20 cellular contexts compared by ENCODE assay signal in the genomic region with DNA sequence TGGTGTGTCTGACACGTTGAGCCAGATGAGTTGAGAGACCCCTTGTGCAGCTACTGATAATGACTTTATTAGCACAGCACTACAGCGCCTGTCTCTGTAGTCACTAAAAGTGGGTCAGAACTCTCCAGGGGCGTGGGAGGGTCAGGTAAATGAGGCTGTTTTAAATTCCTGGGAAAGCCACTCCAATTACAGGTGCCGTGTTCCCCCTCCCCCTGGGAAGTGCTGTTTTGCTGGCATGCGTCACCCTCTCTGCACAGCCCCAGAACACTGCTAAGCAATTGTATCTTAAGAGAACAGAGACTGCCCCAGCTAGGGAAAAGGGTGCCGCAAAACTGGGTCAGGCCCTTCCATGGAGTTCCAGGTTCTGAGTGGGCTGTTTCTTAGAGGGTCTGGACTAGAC. TPM values are rescaled to one million over a fixed set of nuclear protein-coding genes. Genes with fewer than 3 reads are reported as not detected.
DNase-seq lines count a peak whose midpoint lies in the region; ATAC-seq and TF ChIP-seq lines count a peak whose summit lies in the region.
"Had no signal": no experiment of that assay in that cellular context is flagged by ENCODE, and none has a peak within 500 bp of the region (broad histone marks: within the 10 kb centered on the region; RNA-seq: fewer than 3 reads in every experiment).

No MANE protein-coding gene starts in this region.

- intact Hi-C loops in right cardiac atrium (cut with DNase I) (no loop called here), heart right ventricle (cut with DNase I) (no loop called here), dorsolateral prefrontal cortex (cut with DNase I) (no loop called here), upper lobe of right lung (cut with DNase I) (no loop called here)
- intact Hi-C loops in activated T-helper 1 cell treated with anti-CD3 and anti-CD28 coated beads, Interleukin-12 subunit alpha, Interleukin-12 subunit beta, Interleukin-2, Interleukin-4 antibody, amounts not matched to agents 30 ng/mL and 10 ng/mL and 1 ng/mL, durations not matched to agents 14 hours and 24 hours and 36 hours (cut with micrococcal nuclease), result no loop called here

- H3K4me1 Mint-ChIP-seq in neural crest cell, result no peaks in the 10 kb centered on the region
- H3K4me1 Mint-ChIP-seq in activated T-helper 1 cell treated with anti-CD3 and anti-CD28 coated beads, Interleukin-12 subunit alpha, Interleukin-12 subunit beta, Interleukin-2, Interleukin-4 antibody, amounts not matched to agents 30 ng/mL and 10 ng/mL and 1 ng/mL, durations not matched to agents 14 hours and 24 hours and 36 hours (ENCODE audit: low read depth), result no peaks in the 10 kb centered on the region

- H3K36me3 ChIP-seq in heart right ventricle, result peaks cover 6 to 100% (median 99%) of the 10 kb centered on the region in 9 donors
- H3K36me3 ChIP-seq in upper lobe of right lung, result peaks cover 100% of the 10 kb centered on the region

- ATAC-seq in right cardiac atrium, result no peak
- no peak for ATAC-seq in heart right ventricle
- peak; percentile 72 for ATAC-seq in upper lobe of right lung

- no peaks in the 10 kb centered on the region for H3K9me3 Mint-ChIP-seq in neural crest cell
- H3K9me3 Mint-ChIP-seq in activated T-helper 1 cell treated with anti-CD3 and anti-CD28 coated beads, Interleukin-12 subunit alpha, Interleukin-12 subunit beta, Interleukin-2, Interleukin-4 antibody, amounts not matched to agents 30 ng/mL and 10 ng/mL and 1 ng/mL, durations not matched to agents 14 hours and 24 hours and 36 hours, result no peaks in the 10 kb centered on the region

- H3K36me3 Mint-ChIP-seq in neural crest cell (ENCODE audit: low read depth), result no peaks in the 10 kb centered on the region
- peaks cover 51% of the 10 kb centered on the region for H3K36me3 Mint-ChIP-seq in activated T-helper 1 cell treated with anti-CD3 and anti-CD28 coated beads, Interleukin-12 subunit alpha, Interleukin-12 subunit beta, Interleukin-2, Interleukin-4 antibody, amounts not matched to agents 30 ng/mL and 10 ng/mL and 1 ng/mL, durations not matched to agents 14 hours and 24 hours and 36 hours (ENCODE audit: low read depth)

- no peaks in the 10 kb centered on the region for H3K27me3 Mint-ChIP-seq in neural crest cell (ENCODE audit: low read depth)
- H3K27me3 Mint-ChIP-seq in activated T-helper 1 cell treated with anti-CD3 and anti-CD28 coated beads, Interleukin-12 subunit alpha, Interleukin-12 subunit beta, Interleukin-2, Interleukin-4 antibody, amounts not matched to agents 30 ng/mL and 10 ng/mL and 1 ng/mL, durations not matched to agents 14 hours and 24 hours and 36 hours (ENCODE audit: insufficient read depth), result no peaks in the 10 kb centered on the region

- DNase-seq in right cardiac atrium, result no peak
- no peak for DNase-seq in heart right ventricle
- peak in 1 of 10 donors; percentile 52 for DNase-seq in dorsolateral prefrontal cortex
- DNase-seq in neural crest cell (ENCODE audit: low read depth, low spot score), result no peak
- DNase-seq in upper lobe of right lung, result no peak
- DNase-seq in NCI-H2107 treated with DMSO at 0.1 percent for 48 hours (lab: John Stamatoyannopoulos, UW; ENCODE audit: unreplicated experiment), result no peak
- DNase-seq in activated T-helper 1 cell treated with anti-CD3 and anti-CD28 coated beads, Interleukin-12 subunit alpha, Interleukin-12 subunit beta, Interleukin-2, Interleukin-4 antibody, amounts not matched to agents 30 ng/mL and 10 ng/mL and 1 ng/mL, durations not matched to agents 14 hours and 24 hours and 36 hours (ENCODE audit: low spot score), result no peak
- DNase-seq in T1000 (lab: John Stamatoyannopoulos, UW), result no peak
- DNase-seq: GDM1, Karpas-422, MV-4-11, NCI-H1694, NCI-H2081, NCI-H2171 treated with DMSO at 0.1 percent for 48 hours, NCI-H526 had no signal

- H3K4me3 Mint-ChIP-seq in neural crest cell, result no peak overlapping the region
- no peak overlapping the region for H3K4me3 Mint-ChIP-seq in activated T-helper 1 cell treated with anti-CD3 and anti-CD28 coated beads, Interleukin-12 subunit alpha, Interleukin-12 subunit beta, Interleukin-2, Interleukin-4 antibody, amounts not matched to agents 30 ng/mL and 10 ng/mL and 1 ng/mL, durations not matched to agents 14 hours and 24 hours and 36 hours

- peak overlapping the region; percentile 70 for H3K27ac Mint-ChIP-seq in neural crest cell (ENCODE audit: unreplicated experiment)
- no peak overlapping the region for H3K27ac Mint-ChIP-seq in activated T-helper 1 cell treated with anti-CD3 and anti-CD28 coated beads, Interleukin-12 subunit alpha, Interleukin-12 subunit beta, Interleukin-2, Interleukin-4 antibody, amounts not matched to agents 30 ng/mL and 10 ng/mL and 1 ng/mL, durations not matched to agents 14 hours and 24 hours and 36 hours

- H3K4me1 ChIP-seq in right cardiac atrium (ENCODE audit: control insufficient read depth, insufficient read depth, low read length) (peaks cover 9% of the 10 kb centered on the region), heart right ventricle (peaks cover 0 to 32% (median 10%) of the 10 kb centered on the region in 9 donors), upper lobe of right lung (no peaks in the 10 kb centered on the region)

- H3K9me3 ChIP-seq in right cardiac atrium (ENCODE audit: control insufficient read depth, low read length), result no peaks in the 10 kb centered on the region
- no peaks in the 10 kb centered on the region for H3K9me3 ChIP-seq in heart right ventricle
- H3K9me3 ChIP-seq in upper lobe of right lung, result no peaks in the 10 kb centered on the region
- H3K9me3 ChIP-seq: Peyer's patch had no signal

- TF ChIP-seq CTCF in heart right ventricle (IDR thresholded peaks at IDR 0.05), result no peak
- TF ChIP-seq CTCF in dorsolateral prefrontal cortex (IDR thresholded peaks at IDR 0.05 in 54 of 56, conservative IDR thresholded peaks at IDR 0.05 in 2 of 56; ENCODE audit: low read depth in 1 of 56, partially characterized antibody in 56 of 56), result no peak
- TF ChIP-seq CTCF in neural crest cell (conservative IDR thresholded peaks at IDR 0.05), result no peak
- no peak for TF ChIP-seq CTCF in upper lobe of right lung (IDR thresholded peaks at IDR 0.05)

- WGBS in right cardiac atrium, result 80% methylated on average over 6 of the region's 6 CpGs
- WGBS in heart right ventricle, 2 donors, result 87% methylated on average over 6 of the region's 6 CpGs

- H3K27me3 ChIP-seq in right cardiac atrium (ENCODE audit: control insufficient read depth, insufficient read depth) (no peaks in the 10 kb centered on the region), heart right ventricle (no peaks in the 10 kb centered on the region), dorsolateral prefrontal cortex (no peaks in the 10 kb centered on the region), upper lobe of right lung (no peaks in the 10 kb centered on the region)
- H3K27me3 ChIP-seq: Peyer's patch had no signal

- H3K4me3 ChIP-seq in right cardiac atrium (ENCODE audit: low read length), result no peak overlapping the region
- no peak overlapping the region for H3K4me3 ChIP-seq in heart right ventricle
- H3K4me3 ChIP-seq in dorsolateral prefrontal cortex, result no peak overlapping the region
- H3K4me3 ChIP-seq in upper lobe of right lung, result no peak overlapping the region
- H3K4me3 ChIP-seq: Peyer's patch had no signal

- H3K27ac ChIP-seq in right cardiac atrium (ENCODE audit: low read length) (peak overlapping the region; percentile 25), heart right ventricle (no peak overlapping the region), dorsolateral prefrontal cortex (peak overlapping the region in 30 of 59 donors; percentile 4 to 86 (median 52)), upper lobe of right lung (no peak overlapping the region)
- H3K27ac ChIP-seq: C4-2B had no signal

RNA-seq across cellular contexts. Expression of gene CPNE9, which starts 21.5 kb away (rescaled TPM):
- total RNA-seq in right cardiac atrium, result under 1 TPM in 3 of 4 donors, not detected in 1; 0.11 to 0.31 (median 0.15) TPM
- 0.07 TPM for polyA plus RNA-seq in right cardiac atrium
- total RNA-seq in heart right ventricle, result under 1 TPM in 1 of 10 donors, not detected in 9; 0.46 TPM
- not detected for polyA plus RNA-seq in heart right ventricle
- 10 to 100 TPM in 118 of 120 experiments, 1 to 10 TPM in 2; 9.3 to 46.6 (median 24.9) TPM for total RNA-seq in dorsolateral prefrontal cortex
- 0.48 and 1.3 TPM in 2 replicates for total RNA-seq in neural crest cell
- 0.90 TPM for total RNA-seq in upper lobe of right lung
- 0.93 TPM in 1 of 2 replicates, not detected in the other for total RNA-seq in activated T-helper 1 cell treated with anti-CD3 and anti-CD28 coated beads, Interleukin-12 subunit alpha, Interleukin-12 subunit beta, Interleukin-2, Interleukin-4 antibody, amounts not matched to agents 30 ng/mL and 10 ng/mL and 1 ng/mL, durations not matched to agents 14 hours and 24 hours and 36 hours
- total RNA-seq: Daoy, M059J, OCI-LY7, Peyer's patch had no signal

RNA-seq across cellular contexts. Expression of gene MTMR14, which starts 32.8 kb away (rescaled TPM):
- total RNA-seq in right cardiac atrium, result 10 to 100 TPM; 41.3 to 84.3 (median 47.2) TPM
- 49.4 TPM for polyA plus RNA-seq in right cardiac atrium
- 10 to 100 TPM; 28.9 to 49.6 (median 38.6) TPM for total RNA-seq in heart right ventricle
- polyA plus RNA-seq in heart right ventricle, result 10 to 100 TPM; 24.2 to 48.4 TPM
- total RNA-seq in dorsolateral prefrontal cortex, result 10 to 100 TPM; 17.9 to 36.1 (median 28.7) TPM
- 25.0 and 29.8 TPM in 2 replicates for total RNA-seq in neural crest cell
- 49.2 TPM for total RNA-seq in upper lobe of right lung
- 42.9 and 46.9 TPM in 2 replicates for total RNA-seq in activated T-helper 1 cell treated with anti-CD3 and anti-CD28 coated beads, Interleukin-12 subunit alpha, Interleukin-12 subunit beta, Interleukin-2, Interleukin-4 antibody, amounts not matched to agents 30 ng/mL and 10 ng/mL and 1 ng/mL, durations not matched to agents 14 hours and 24 hours and 36 hours

RNA-seq across cellular contexts. Expression of gene BRPF1, which starts 49.4 kb away (rescaled TPM):
- total RNA-seq in right cardiac atrium, result 10 to 100 TPM in 3 of 4 donors, 1 to 10 TPM in 1; 9.2 to 12.0 (median 11.7) TPM
- polyA plus RNA-seq in right cardiac atrium, result 6.4 TPM
- total RNA-seq in heart right ventricle, result 10 to 100 TPM in 4 of 10 donors, 1 to 10 TPM in 6; 7.3 to 15.1 (median 9.1) TPM
- 1 to 10 TPM; 7.3 to 8.5 TPM for polyA plus RNA-seq in heart right ventricle
- 10 to 100 TPM; 10.7 to 25.9 (median 16.3) TPM for total RNA-seq in dorsolateral prefrontal cortex
- 36.9 and 39.2 TPM in 2 replicates for total RNA-seq in neural crest cell
- 23.7 TPM for total RNA-seq in upper lobe of right lung
- total RNA-seq in activated T-helper 1 cell treated with anti-CD3 and anti-CD28 coated beads, Interleukin-12 subunit alpha, Interleukin-12 subunit beta, Interleukin-2, Interleukin-4 antibody, amounts not matched to agents 30 ng/mL and 10 ng/mL and 1 ng/mL, durations not matched to agents 14 hours and 24 hours and 36 hours, result 44.6 and 45.9 TPM in 2 replicates

Comparison
In these comparisons a context has a peak if more than half of its experiments do, and no peak if none do; other contexts are left out.
1. H3K27ac ChIP-seq: peak in right cardiac atrium (single experiment) and dorsolateral prefrontal cortex (30 of 59); none in heart right ventricle (0 of 10) and upper lobe of right lung (single experiment).